Comparison of ENCODE assay signal across 8 cellular contexts in genomic region chr19:11814707-11815050, GRCh38. TPM values are rescaled to one million over a fixed set of nuclear protein-coding genes. Genes with fewer than 3 reads are reported as not detected.
DNase-seq lines count a peak whose midpoint lies in the region; ATAC-seq, FAIRE-seq and TF ChIP-seq lines count a peak whose summit lies in the region.

No MANE protein-coding gene starts in this region.

- DNase-seq in DND-41 = no peak
- peak in 2 of 4 donors; percentile 14 to 36 for DNase-seq in body of pancreas
- DNase-seq in keratinocyte (ENCODE audit: low read depth, low spot score) = no peak
- no peak for DNase-seq in ureter (ENCODE audit: low spot score)
- DNase-seq in NCI-H2227 treated with DMSO at 0.1 percent for 48 hours (lab: John Stamatoyannopoulos, UW) = no peak

- no peak for FAIRE-seq in keratinocyte (lab: Jason Lieb, UNC)

- H3K9me1 ChIP-seq in keratinocyte (ENCODE audit: control insufficient read depth, extremely low read depth, insufficient read depth, low read length) = no peaks in the 10 kb centered on the region

- H3K9me3 ChIP-seq in DND-41 (ENCODE audit: insufficient read depth, low read length, severe bottlenecking) (no peaks in the 10 kb centered on the region), Loucy (ENCODE audit: insufficient read depth, low read depth, low read length) (no peaks in the 10 kb centered on the region), body of pancreas (no peaks in the 10 kb centered on the region), keratinocyte (ENCODE audit: control insufficient read depth, low read depth, low read length) (no peaks in the 10 kb centered on the region), stomach smooth muscle (ENCODE audit: control insufficient read depth in 2 of 2, low read length in 2 of 2) (no peaks in the 10 kb centered on the region)

- 5 to 14% methylated on average over 13 of the region's 13 CpGs for WGBS in body of pancreas, 2 donors

- H3K4me3 ChIP-seq in DND-41 (ENCODE audit: low read depth in 1 of 2, low read length in 2 of 2) (peak overlapping the region; percentile 71 to 92), Loucy (ENCODE audit: low read length, poor library complexity, severe bottlenecking) (peak overlapping the region; percentile 78), body of pancreas (peak overlapping the region; percentile 80 to 82), keratinocyte (ENCODE audit: control insufficient read depth in 2 of 3, extremely low read depth in 1 of 3, insufficient read depth in 2 of 3, low read depth in 1 of 3, low read length in 3 of 3) (peak overlapping the region; percentile 91 to 98 (median 92)), stomach smooth muscle (ENCODE audit: low read length in 2 of 2) (peak overlapping the region; percentile 69 to 98)

- peaks cover 22% of the 10 kb centered on the region for H3K4me1 ChIP-seq in DND-41 (ENCODE audit: insufficient read depth, low read length)
- peaks cover 11% of the 10 kb centered on the region for H3K4me1 ChIP-seq in Loucy (ENCODE audit: insufficient read depth, low read length, poor library complexity, severe bottlenecking)
- peaks cover 21% of the 10 kb centered on the region for H3K4me1 ChIP-seq in body of pancreas
- H3K4me1 ChIP-seq in keratinocyte (ENCODE audit: control insufficient read depth, extremely low read depth, insufficient read depth, low read length) = peaks cover 5% of the 10 kb centered on the region
- H3K4me1 ChIP-seq in stomach smooth muscle (ENCODE audit: control insufficient read depth, insufficient read depth, low read length) = peaks cover 10% of the 10 kb centered on the region

- intact Hi-C loops in body of pancreas (cut with DNase I) = no loop called here

- no peaks in the 10 kb centered on the region for H3K9me2 ChIP-seq in Loucy (replicated peaks; ENCODE audit: low read depth, low read length)

- peak overlapping the region; percentile 98 for H2AFZ ChIP-seq in DND-41 (ENCODE audit: low read depth, low read length)
- H2AFZ ChIP-seq in Loucy (ENCODE audit: low read length) = peak overlapping the region; percentile 92
- H2AFZ ChIP-seq in keratinocyte (ENCODE audit: control insufficient read depth, low read length) = peak overlapping the region; percentile 99

- H3F3A ChIP-seq in Loucy (ENCODE audit: low read depth) = no peaks in the 10 kb centered on the region

- H3K4me2 ChIP-seq in DND-41 (ENCODE audit: insufficient read depth, low read length) (peak overlapping the region; percentile 76), Loucy (ENCODE audit: low read depth, low read length, poor library complexity, severe bottlenecking) (peak overlapping the region; percentile 89), keratinocyte (ENCODE audit: control insufficient read depth, extremely low read depth, insufficient read depth, low read depth, low read length) (peak overlapping the region; percentile 90)

- TF ChIP-seq CTCF in DND-41 (IDR thresholded peaks at IDR 0.05; ENCODE audit: borderline replicate concordance, extremely low read depth, low read length, poor library complexity, severe bottlenecking) (no peak), Loucy (conservative IDR thresholded peaks at IDR 0.05; ENCODE audit: low read length) (no peak), body of pancreas (IDR thresholded peaks at IDR 0.05) (no peak), keratinocyte (optimal IDR thresholded peaks at IDR 0.05 in 1 of 3, IDR thresholded peaks at IDR 0.05 in 1 of 3, conservative IDR thresholded peaks at IDR 0.05 in 1 of 3; ENCODE audit: extremely low read depth in 1 of 3, insufficient read depth in 2 of 3, low read length in 3 of 3) (no peak)

- H3K27ac ChIP-seq in DND-41 (ENCODE audit: low read length) = peak overlapping the region; percentile 83
- H3K27ac ChIP-seq in body of pancreas = peak overlapping the region; percentile 84 to 94 (median 90)
- H3K27ac ChIP-seq in keratinocyte (ENCODE audit: control insufficient read depth, insufficient read depth, low read length) = peak overlapping the region; percentile 93
- peak overlapping the region; percentile 87 for H3K27ac ChIP-seq in stomach smooth muscle (ENCODE audit: low read length)

- dilution Hi-C loops in keratinocyte (cut with MboI; ENCODE audit: extremely low pct_ligation_motif_present, low sequenced_read_pairs) = no loop called here

- ATAC-seq in DND-41 (ENCODE audit: insufficient read depth, low read depth) (peak; percentile 10; the same call in 2 of the 3 replicates), body of pancreas (peak; percentile 32), GM21737 (IDR thresholded peaks at IDR 0.05; ENCODE audit: unreplicated experiment) (no peak)

- H3K9ac ChIP-seq in DND-41 (ENCODE audit: low read depth, low read length) (peak overlapping the region; percentile 76), Loucy (ENCODE audit: low read depth, low read length, poor library complexity, severe bottlenecking) (peak overlapping the region; percentile 85), keratinocyte (ENCODE audit: control insufficient read depth, extremely low read depth, insufficient read depth, low read length) (peak overlapping the region; percentile 96), stomach smooth muscle (ENCODE audit: low read length in 2 of 2) (peak overlapping the region; percentile 84 to 95)

- H3K27me3 ChIP-seq in DND-41 (ENCODE audit: insufficient read depth, low read length, poor library complexity) (no peaks in the 10 kb centered on the region), Loucy (ENCODE audit: insufficient read depth, low read length, poor library complexity, severe bottlenecking) (no peaks in the 10 kb centered on the region), body of pancreas (no peaks in the 10 kb centered on the region), keratinocyte (ENCODE audit: control insufficient read depth, extremely low read depth, insufficient read depth, low read length) (no peaks in the 10 kb centered on the region), stomach smooth muscle (ENCODE audit: control insufficient read depth in 1 of 2, insufficient read depth in 2 of 2, low read length in 2 of 2) (no peaks in the 10 kb centered on the region)

- H3K79me2 ChIP-seq in DND-41 (ENCODE audit: insufficient read depth, low read length) (peaks cover 19% of the 10 kb centered on the region), Loucy (ENCODE audit: insufficient read depth, low read length) (peaks cover 15% of the 10 kb centered on the region), keratinocyte (ENCODE audit: control insufficient read depth, insufficient read depth, low read length) (peaks cover 31% of the 10 kb centered on the region)

- H3K36me3 ChIP-seq in DND-41 (ENCODE audit: insufficient read depth, low read length) (peaks cover 3% of the 10 kb centered on the region; the same call in 1 of the 2 replicates), Loucy (ENCODE audit: insufficient read depth, low read length) (no peaks in the 10 kb centered on the region), body of pancreas (replicated peaks in 1 of 2; ENCODE audit: insufficient read depth in 1 of 2, low read depth in 2 of 2) (no peaks in the 10 kb centered on the region), keratinocyte (ENCODE audit: control insufficient read depth in 2 of 2, extremely low read depth in 1 of 2, insufficient read depth in 2 of 2, low read length in 2 of 2) (no peaks in the 10 kb centered on the region), stomach smooth muscle (ENCODE audit: control insufficient read depth in 2 of 2, insufficient read depth in 2 of 2, low read length in 2 of 2) (no peaks in the 10 kb centered on the region)

- H4K20me1 ChIP-seq in DND-41 (ENCODE audit: insufficient read depth, low read length) (no peaks in the 10 kb centered on the region), Loucy (ENCODE audit: insufficient read depth, low read length, poor library complexity, severe bottlenecking) (no peaks in the 10 kb centered on the region), keratinocyte (ENCODE audit: control insufficient read depth, extremely low read depth, insufficient read depth, low read length) (no peaks in the 10 kb centered on the region)

- TF ChIP-seq POLR2A in body of pancreas (IDR thresholded peaks at IDR 0.05) = no peak

RNA-seq across cellular contexts. Expression of gene ZNF440, which starts 0.6 kb away (rescaled TPM):
- 10 to 100 TPM in 1 of 2 donors, 1 to 10 TPM in 1; 6.0 to 11.9 TPM for total RNA-seq in body of pancreas
- polyA plus RNA-seq in keratinocyte = 4.7 to 10.7 TPM (median 6.6 TPM) in 3 replicates
- 3.3 TPM for polyA plus RNA-seq in keratinocyte (2011; ENCODE audit: low read depth)
- polyA plus RNA-seq in keratinocyte (2011; cell fraction: cytosol; rRNA removed) = 1.4 and 2.8 TPM in 2 replicates
- polyA plus RNA-seq in keratinocyte (2011; cell fraction: nucleus; rRNA removed) = 15.3 and 16.1 TPM in 2 replicates
- polyA plus RNA-seq in keratinocyte (2012; ENCODE audit: low replicate concordance) = 4.3 and 5.2 TPM in 2 replicates
- polyA minus RNA-seq in keratinocyte = 4.0 to 14.8 TPM (median 7.4 TPM) in 3 replicates
- 17.5 TPM for polyA minus RNA-seq in keratinocyte (2011; cell fraction: cytosol; rRNA and poly(A)+ RNA removed)
- 11.0 and 22.3 TPM in 2 replicates for polyA minus RNA-seq in keratinocyte (2011; cell fraction: nucleus; rRNA and poly(A)+ RNA removed)
- 74.7 TPM for total RNA-seq in ureter

RNA-seq across cellular contexts. Expression of gene ZNF491, which starts 16.4 kb away (rescaled TPM):
- total RNA-seq in body of pancreas (1 to 10 TPM; 1.0 to 2.6 TPM), ureter (2.3 TPM)
- polyA plus RNA-seq in keratinocyte = 0.36 to 1.3 TPM (median 0.76 TPM) in 3 replicates
- polyA plus RNA-seq in keratinocyte (2011; ENCODE audit: low read depth) = 0.32 TPM
- 0.23 and 0.63 TPM in 2 replicates for polyA plus RNA-seq in keratinocyte (2011; cell fraction: cytosol; rRNA removed)
- polyA plus RNA-seq in keratinocyte (2011; cell fraction: nucleus; rRNA removed) = 1.5 and 1.8 TPM in 2 replicates
- polyA plus RNA-seq in keratinocyte (2012; ENCODE audit: low replicate concordance) = 0.39 and 0.42 TPM in 2 replicates
- polyA minus RNA-seq in keratinocyte = 0.66 to 1.2 TPM (median 0.99 TPM) in 3 replicates
- not detected for polyA minus RNA-seq in keratinocyte (2011; cell fraction: cytosol; rRNA and poly(A)+ RNA removed)
- polyA minus RNA-seq in keratinocyte (2011; cell fraction: nucleus; rRNA and poly(A)+ RNA removed) = 1.6 and 2.2 TPM in 2 replicates

RNA-seq across cellular contexts. Expression of gene ZNF439, which starts 33.8 kb away (rescaled TPM):
- total RNA-seq in body of pancreas (1 to 10 TPM; 4.4 to 7.9 TPM), ureter (25.3 TPM)
- 0.52 to 0.86 TPM (median 0.71 TPM) in 3 replicates for polyA plus RNA-seq in keratinocyte
- polyA plus RNA-seq in keratinocyte (2011; ENCODE audit: low read depth) = 2.6 TPM
- polyA plus RNA-seq in keratinocyte (2011; cell fraction: cytosol; rRNA removed) = 0.31 and 0.84 TPM in 2 replicates
- 1.9 and 2.6 TPM in 2 replicates for polyA plus RNA-seq in keratinocyte (2011; cell fraction: nucleus; rRNA removed)
- 0.45 and 1.8 TPM in 2 replicates for polyA plus RNA-seq in keratinocyte (2012; ENCODE audit: low replicate concordance)
- 0.26 to 0.61 TPM in 2 of 3 replicates, not detected in the other for polyA minus RNA-seq in keratinocyte
- not detected for polyA minus RNA-seq in keratinocyte (2011; cell fraction: cytosol; rRNA and poly(A)+ RNA removed)
- polyA minus RNA-seq in keratinocyte (2011; cell fraction: nucleus; rRNA and poly(A)+ RNA removed) = 0.63 and 1.7 TPM in 2 replicates

RNA-seq across cellular contexts. Expression of gene ZNF441, which starts 47.9 kb away (rescaled TPM):
- total RNA-seq in body of pancreas = 10 to 100 TPM in 1 of 2 donors, 1 to 10 TPM in 1; 7.3 to 13.8 TPM
- polyA plus RNA-seq in keratinocyte = 1.8 to 3.1 TPM (median 3.1 TPM) in 3 replicates
- polyA plus RNA-seq in keratinocyte (2011; ENCODE audit: low read depth) = 2.5 TPM
- 0.58 and 1.3 TPM in 2 replicates for polyA plus RNA-seq in keratinocyte (2011; cell fraction: cytosol; rRNA removed)
- 5.8 and 6.1 TPM in 2 replicates for polyA plus RNA-seq in keratinocyte (2011; cell fraction: nucleus; rRNA removed)
- polyA plus RNA-seq in keratinocyte (2012; ENCODE audit: low replicate concordance) = 1.5 and 1.7 TPM in 2 replicates
- 5.3 to 5.5 TPM in 2 of 3 replicates, not detected in the other for polyA minus RNA-seq in keratinocyte
- 4.0 TPM for polyA minus RNA-seq in keratinocyte (2011; cell fraction: cytosol; rRNA and poly(A)+ RNA removed)
- polyA minus RNA-seq in keratinocyte (2011; cell fraction: nucleus; rRNA and poly(A)+ RNA removed) = 5.8 and 7.1 TPM in 2 replicates
- total RNA-seq in ureter = 17.9 TPM
